Comparison of ENCODE assay signal across 20 cellular contexts in genomic region chr5:2113348-2114131, GRCh38.
DNase-seq lines count a peak whose midpoint lies in the region; ATAC-seq, FAIRE-seq and TF ChIP-seq lines count a peak whose summit lies in the region.
"Had no signal": no experiment of that assay in that cellular context is flagged by ENCODE, and none has a peak within 500 bp of the region (broad histone marks: within the 10 kb centered on the region; RNA-seq: fewer than 3 reads in every experiment).

No MANE protein-coding gene starts in this region.

- H3K36me3 ChIP-seq in HepG2 (replicated peaks in 1 of 2; ENCODE audit: control insufficient read depth in 1 of 2, insufficient read depth in 2 of 2, low read length in 2 of 2) (no peaks in the 10 kb centered on the region), right lobe of liver (no peaks in the 10 kb centered on the region)

- no peaks in the 10 kb centered on the region for H4K20me1 ChIP-seq in HepG2 (ENCODE audit: insufficient read depth, low read length)

- H3K4me1 ChIP-seq in HepG2 (ENCODE audit: insufficient read depth, low read length): no peaks in the 10 kb centered on the region
- H3K4me1 ChIP-seq in right lobe of liver: no peaks in the 10 kb centered on the region

- FAIRE-seq in HepG2 (lab: Jason Lieb, UNC): no peak
- FAIRE-seq: GM12891, GM18507 had no signal

- H3K9me3 ChIP-seq in HepG2 (ENCODE audit: low read length) (no peaks in the 10 kb centered on the region), right lobe of liver (no peaks in the 10 kb centered on the region)

- no peaks in the 10 kb centered on the region for H3K36me3 Mint-ChIP-seq in activated naive CD4-positive, alpha-beta T cell treated with anti-CD3 and anti-CD28 coated beads for 36 hours (ENCODE audit: low read depth)
- H3K36me3 Mint-ChIP-seq: CD4-positive, alpha-beta memory T cell had no signal

- H3K4me3 ChIP-seq in HepG2 (replicated peaks in 1 of 3; ENCODE audit: insufficient read depth in 1 of 3, low read depth in 2 of 3, low read length in 3 of 3) (no peak overlapping the region), right lobe of liver (no peak overlapping the region)
- H3K4me3 ChIP-seq: GM23338 had no signal

- H3K4me2 ChIP-seq in HepG2 (ENCODE audit: low read depth, low read length): no peak overlapping the region
- H3K4me2 ChIP-seq: GM23338 had no signal

- TF ChIP-seq CTCF in HepG2 (CRISPR knock-in tag; IDR thresholded peaks at IDR 0.05) (no peak), right lobe of liver (IDR thresholded peaks at IDR 0.05) (no peak)

- H3K4me1 Mint-ChIP-seq in activated naive CD4-positive, alpha-beta T cell treated with anti-CD3 and anti-CD28 coated beads for 36 hours (ENCODE audit: low read depth): no peaks in the 10 kb centered on the region
- H3K4me1 Mint-ChIP-seq: CD4-positive, alpha-beta memory T cell had no signal

- in situ Hi-C loops in HepG2 (cut with HindIII; ENCODE audit: extremely low pct_ligation_motif_present, low pct_unique_long_range_greater_than_20kb): no loop called here

- no peak overlapping the region for H3K9ac ChIP-seq in HepG2 (ENCODE audit: insufficient read depth, low read depth, low read length)

- no peak overlapping the region for H2AFZ ChIP-seq in HepG2 (ENCODE audit: low read length)
- H2AFZ ChIP-seq: GM23338 had no signal

- peaks cover 4% of the 10 kb centered on the region for H3K27me3 Mint-ChIP-seq in activated naive CD4-positive, alpha-beta T cell treated with anti-CD3 and anti-CD28 coated beads for 36 hours (ENCODE audit: low read depth)

- WGBS in HepG2 (ENCODE audit: low lambda C conversion rate): 7% methylated on average over 9 of the region's 9 CpGs
- 59% methylated on average over 9 of the region's 9 CpGs for WGBS in right lobe of liver (ENCODE audit: insufficient coverage, low coverage, low lambda C conversion rate, missing lambda C conversion rate)

- TF ChIP-seq POLR2A in HepG2 (IDR thresholded peaks at IDR 0.05; ENCODE audit: insufficient read depth in 1 of 2, low read depth in 2 of 2, low read length in 2 of 2): no peak
- no peak for TF ChIP-seq POLR2A in right lobe of liver (IDR thresholded peaks at IDR 0.05)

- DNase-seq in HepG2 (ENCODE audit: low spot score) (no peak), right lobe of liver (no peak), NCI-H1092 treated with DMSO at 0.1 percent for 48 hours (lab: John Stamatoyannopoulos, UW) (peak; percentile 12), head of caudate nucleus (peak in 29 of 42 donors; percentile 31 to 86 (median 59)), NCI-H1436 (lab: John Stamatoyannopoulos, UW) (no peak), iPS-NIHi11 (ENCODE audit: low spot score) (no peak)
- DNase-seq in activated naive CD4-positive, alpha-beta T cell treated with anti-CD3 and anti-CD28 coated beads for 36 hours: no peak
- DNase-seq: C1 segment of cervical spinal cord; Calu3; CD4-positive, alpha-beta memory T cell; COR-L47; DMS53; DMS79 treated with DMSO at 0.1 percent for 48 hours; GF-D8; HFFc6 had no signal

- H3K9me3 Mint-ChIP-seq in activated naive CD4-positive, alpha-beta T cell treated with anti-CD3 and anti-CD28 coated beads for 36 hours: no peaks in the 10 kb centered on the region

- TF ChIP-seq RAD21 in HepG2 (CRISPR knock-in tag; IDR thresholded peaks at IDR 0.05): no peak

- no peak overlapping the region for H3K4me3 Mint-ChIP-seq in activated naive CD4-positive, alpha-beta T cell treated with anti-CD3 and anti-CD28 coated beads for 36 hours
- H3K4me3 Mint-ChIP-seq: CD4-positive, alpha-beta memory T cell; GM23338; H9; HFFc6 had no signal

- POLR2A ChIA-PET in HepG2 (lab: Yijun Ruan, JAX): no interaction called here

- no TSS peak for BruUV-seq in HepG2 (replicated peaks; lab: Mats Ljungman, UMichigan)

- CTCF ChIA-PET in HepG2 (lab: Yijun Ruan, JAX; ENCODE audit: low intra/inter-chr PET ratio, low total read pairs): no interaction called here
- CTCF ChIA-PET in activated naive CD4-positive, alpha-beta T cell treated with anti-CD3 and anti-CD28 coated beads for 36 hours (lab: Charles Lee): interaction anchor here (1.3 kb wide), 1 partner anchor 948 kb away, joined by 3 read pairs; no protein-coding TSS in a partner anchor

- intact Hi-C loops in HepG2 (cut with micrococcal nuclease; ENCODE audit: unreplicated experiment): no loop called here
- intact Hi-C loops in right lobe of liver (cut with DNase I): no loop called here
- intact Hi-C loops in head of caudate nucleus (cut with DNase I): no loop called here
- intact Hi-C loops in activated naive CD4-positive, alpha-beta T cell treated with anti-CD3 and anti-CD28 coated beads for 36 hours (cut with micrococcal nuclease): no loop called here

- H3K27ac ChIP-seq in HepG2 (ENCODE audit: extremely low read length, insufficient read depth, low read length): no peak overlapping the region
- H3K27ac ChIP-seq in right lobe of liver: no peak overlapping the region

- no peak overlapping the region for H3K27ac Mint-ChIP-seq in activated naive CD4-positive, alpha-beta T cell treated with anti-CD3 and anti-CD28 coated beads for 36 hours
- H3K27ac Mint-ChIP-seq: CD4-positive, alpha-beta memory T cell; GM23338; H9; HFFc6 had no signal

- ATAC-seq in HepG2 (no peak), right lobe of liver (no peak)
- ATAC-seq: GM23338, HCT116 had no signal

- peaks cover 3 to 20% of the 10 kb centered on the region in 2 experiments for H3K27me3 ChIP-seq in HepG2 (ENCODE audit: control insufficient read depth in 1 of 2, insufficient read depth in 2 of 2, low read length in 2 of 2)
- H3K27me3 ChIP-seq in right lobe of liver: no peaks in the 10 kb centered on the region

- no peaks in the 10 kb centered on the region for H3K79me2 ChIP-seq in HepG2 (ENCODE audit: insufficient read depth, low read length)

- no peak for TF ChIP-seq EP300 in HepG2 (IDR thresholded peaks at IDR 0.05; ENCODE audit: low read depth in 2 of 2, low read length in 2 of 2)
- TF ChIP-seq EP300 in HepG2 (CRISPR knock-in tag; IDR thresholded peaks at IDR 0.05; ENCODE audit: borderline replicate concordance): no peak

TF ChIP-seq in HepG2, 621 proteins besides CTCF, POLR2A, EP300 and RAD21:
- TF ChIP-seq, protein P1, sequence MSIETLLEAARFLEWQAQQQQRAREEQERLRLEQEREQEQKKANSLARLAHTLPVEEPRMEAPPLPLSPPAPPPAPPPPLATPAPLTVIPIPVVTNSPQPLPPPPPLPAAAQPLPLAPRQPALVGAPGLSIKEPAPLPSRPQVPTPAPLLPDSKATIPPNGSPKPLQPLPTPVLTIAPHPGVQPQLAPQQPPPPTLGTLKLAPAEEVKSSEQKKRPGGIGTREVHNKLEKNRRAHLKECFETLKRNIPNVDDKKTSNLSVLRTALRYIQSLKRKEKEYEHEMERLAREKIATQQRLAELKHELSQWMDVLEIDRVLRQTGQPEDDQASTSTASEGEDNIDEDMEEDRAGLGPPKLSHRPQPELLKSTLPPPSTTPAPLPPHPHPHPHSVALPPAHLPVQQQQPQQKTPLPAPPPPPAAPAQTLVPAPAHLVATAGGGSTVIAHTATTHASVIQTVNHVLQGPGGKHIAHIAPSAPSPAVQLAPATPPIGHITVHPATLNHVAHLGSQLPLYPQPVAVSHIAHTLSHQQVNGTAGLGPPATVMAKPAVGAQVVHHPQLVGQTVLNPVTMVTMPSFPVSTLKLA (IDR thresholded peaks at IDR 0.05): peak; percentile 71
- peak; percentile 45; the same call in 1 of the 2 replicates for TF ChIP-seq CREB1 (IDR thresholded peaks at IDR 0.05)
- no peak for TF ChIP-seq CREB1 (CRISPR knock-in tag; IDR thresholded peaks at IDR 0.05)
- no peak for TF ChIP-seq ZMYM2 (CRISPR knock-in tag; IDR thresholded peaks at IDR 0.05)

Comparison
In these comparisons a context has a peak if more than half of its experiments do, and no peak if none do; other contexts are left out.
1. DNase-seq: peak in NCI-H1092 treated with DMSO at 0.1 percent for 48 hours (single experiment) and head of caudate nucleus (29 of 42); none in HepG2 (single experiment), right lobe of liver (0 of 3), NCI-H1436 (single experiment), activated naive CD4-positive, alpha-beta T cell treated with anti-CD3 and anti-CD28 coated beads for 36 hours (single experiment) and iPS-NIHi11 (single experiment).